Comparison of ENCODE assay signal across 14 cellular contexts in genomic region chr9:137446851-137447471, GRCh38. TPM values are rescaled to one million over a fixed set of nuclear protein-coding genes. Genes with fewer than 3 reads are reported as not detected.
DNase-seq lines count a peak whose midpoint lies in the region; ATAC-seq and TF ChIP-seq lines count a peak whose summit lies in the region.
"Had no signal": no experiment of that assay in that cellular context is flagged by ENCODE, and none has a peak within 500 bp of the region (broad histone marks: within the 10 kb centered on the region; RNA-seq: fewer than 3 reads in every experiment).

No MANE protein-coding gene starts in this region.

- peak overlapping the region; percentile 69 for H3K27ac Mint-ChIP-seq in activated CD4-positive, alpha-beta T cell treated with anti-CD3 and anti-CD28 coated beads, Interleukin-2, amount 10 ng/mL, durations not matched to agents 7 days and 5 days
- H3K27ac Mint-ChIP-seq in stimulated activated memory B cell treated with anti-CD40 and anti-IgM and Interleukin-4, amounts not matched to agents 10 μg/mL and 1 μg/mL and 100 μg/mL, for 72 hours: no peak overlapping the region

- CTCF ChIA-PET in activated CD4-positive, alpha-beta T cell treated with anti-CD3 and anti-CD28 coated beads, Interleukin-2, amount 10 ng/mL, durations not matched to agents 7 days and 5 days (lab: Charles Lee): interaction anchor here (1.3 to 1.6 kb wide), 2 partner anchors 10 to 24 kb away, joined by 4 to 5 read pairs; partner anchors contain the start of genes EXD3 and NOXA1
- CTCF ChIA-PET in RWPE1 (lab: Yijun Ruan, JAX): interaction anchor here (0.8 to 2.5 kb wide), 5 partner anchors 10 to 165 kb away, joined by 6 to 13 read pairs (median 10); partner anchors contain the start of genes EXD3, NOXA1 and NRARP

- POLR2A ChIA-PET in activated CD4-positive, alpha-beta T cell treated with anti-CD3 and anti-CD28 coated beads, Interleukin-2, amount 10 ng/mL, durations not matched to agents 7 days and 5 days (lab: Charles Lee): no interaction called here
- POLR2A ChIA-PET in RWPE1 (lab: Yijun Ruan, JAX; ENCODE audit: low non-redundant PET): no interaction called here

- H3K27me3 ChIP-seq in right cardiac atrium (ENCODE audit: control insufficient read depth, insufficient read depth): no peaks in the 10 kb centered on the region

- intact Hi-C loops in right cardiac atrium (cut with DNase I): no loop called here

- H3K4me3 Mint-ChIP-seq in activated CD4-positive, alpha-beta T cell treated with anti-CD3 and anti-CD28 coated beads, Interleukin-2, amount 10 ng/mL, durations not matched to agents 7 days and 5 days: no peak overlapping the region
- peak overlapping the region; percentile 8 for H3K4me3 Mint-ChIP-seq in stimulated activated memory B cell treated with anti-CD40 and anti-IgM and Interleukin-4, amounts not matched to agents 10 μg/mL and 1 μg/mL and 100 μg/mL, for 72 hours

- H3K27ac ChIP-seq in RWPE1 (peak overlapping the region; percentile 40), right cardiac atrium (ENCODE audit: low read length) (no peak overlapping the region)
- H3K27ac ChIP-seq: heart right ventricle had no signal

- peaks cover 26% of the 10 kb centered on the region for H3K4me1 Mint-ChIP-seq in activated CD4-positive, alpha-beta T cell treated with anti-CD3 and anti-CD28 coated beads, Interleukin-2, amount 10 ng/mL, durations not matched to agents 7 days and 5 days
- peaks cover 28% of the 10 kb centered on the region for H3K4me1 Mint-ChIP-seq in stimulated activated memory B cell treated with anti-CD40 and anti-IgM and Interleukin-4, amounts not matched to agents 10 μg/mL and 1 μg/mL and 100 μg/mL, for 72 hours

- ATAC-seq in right cardiac atrium (peak in 1 of 2 donors; percentile 5), GM21825 (IDR thresholded peaks at IDR 0.05; ENCODE audit: unreplicated experiment) (no peak)
- ATAC-seq in stimulated activated memory B cell treated with anti-CD40 and anti-IgM and Interleukin-4, amounts not matched to agents 10 μg/mL and 1 μg/mL and 100 μg/mL, for 72 hours: peak; percentile 21

- WGBS in right cardiac atrium: 73% methylated on average over 21 of the region's 21 CpGs

- no peaks in the 10 kb centered on the region for H3K9me3 Mint-ChIP-seq in activated CD4-positive, alpha-beta T cell treated with anti-CD3 and anti-CD28 coated beads, Interleukin-2, amount 10 ng/mL, durations not matched to agents 7 days and 5 days
- H3K9me3 Mint-ChIP-seq in stimulated activated memory B cell treated with anti-CD40 and anti-IgM and Interleukin-4, amounts not matched to agents 10 μg/mL and 1 μg/mL and 100 μg/mL, for 72 hours: peaks cover 2% of the 10 kb centered on the region

- peaks cover 5% of the 10 kb centered on the region for H3K36me3 Mint-ChIP-seq in activated CD4-positive, alpha-beta T cell treated with anti-CD3 and anti-CD28 coated beads, Interleukin-2, amount 10 ng/mL, durations not matched to agents 7 days and 5 days (ENCODE audit: low read depth)
- peaks cover 19% of the 10 kb centered on the region for H3K36me3 Mint-ChIP-seq in stimulated activated memory B cell treated with anti-CD40 and anti-IgM and Interleukin-4, amounts not matched to agents 10 μg/mL and 1 μg/mL and 100 μg/mL, for 72 hours

- DNase-seq in activated CD4-positive, alpha-beta T cell treated with anti-CD3 and anti-CD28 coated beads, Interleukin-2, amount 10 ng/mL, durations not matched to agents 7 days and 5 days: no peak
- no peak for DNase-seq in activated CD4-positive, alpha-beta T cell treated with anti-CD3 and anti-CD28 coated beads, Interleukin-2, amount 50 U/mL, for 1 hour
- no peak for DNase-seq in RWPE1 (ENCODE audit: low spot score)
- DNase-seq in right cardiac atrium: peak; percentile 16 to 59 (median 57)
- no peak for DNase-seq in AG08396 (ENCODE audit: low spot score)
- no peak for DNase-seq in activated T-cell treated with anti-CD3 and anti-CD28 coated beads for 4 hours
- DNase-seq: central memory CD4-positive, alpha-beta T cell; NCI-H1417 treated with DMSO at 0.1 percent for 48 hours; NCI-H524 treated with DMSO at 0.1 percent for 48 hours had no signal

- peaks cover 11% of the 10 kb centered on the region for H3K27me3 Mint-ChIP-seq in activated CD4-positive, alpha-beta T cell treated with anti-CD3 and anti-CD28 coated beads, Interleukin-2, amount 10 ng/mL, durations not matched to agents 7 days and 5 days
- peaks cover 42% of the 10 kb centered on the region for H3K27me3 Mint-ChIP-seq in stimulated activated memory B cell treated with anti-CD40 and anti-IgM and Interleukin-4, amounts not matched to agents 10 μg/mL and 1 μg/mL and 100 μg/mL, for 72 hours

- H3K9me3 ChIP-seq in right cardiac atrium (ENCODE audit: control insufficient read depth, low read length): no peaks in the 10 kb centered on the region

- H3K4me1 ChIP-seq in right cardiac atrium (ENCODE audit: control insufficient read depth, insufficient read depth, low read length): no peaks in the 10 kb centered on the region

- H3K4me3 ChIP-seq in right cardiac atrium (ENCODE audit: low read length): no peak overlapping the region
- H3K4me3 ChIP-seq: heart right ventricle had no signal

- no peak for TF ChIP-seq CTCF in RWPE1 (conservative IDR thresholded peaks at IDR 0.05; ENCODE audit: low read depth)

RNA-seq across cellular contexts. Expression of gene ENTPD8, which starts 5.8 kb away (rescaled TPM):
- total RNA-seq in activated CD4-positive, alpha-beta T cell treated with anti-CD3 and anti-CD28 coated beads, Interleukin-2, amount 10 ng/mL, durations not matched to agents 7 days and 5 days: not detected
- total RNA-seq in right cardiac atrium: not detected
- polyA plus RNA-seq in right cardiac atrium: not detected
- total RNA-seq: heart right ventricle, skeletal muscle tissue had no signal
- polyA plus RNA-seq: neural cell had no signal

RNA-seq across cellular contexts. Expression of gene NSMF, which starts 12.2 kb away (rescaled TPM):
- total RNA-seq in activated CD4-positive, alpha-beta T cell treated with anti-CD3 and anti-CD28 coated beads, Interleukin-2, amount 10 ng/mL, durations not matched to agents 7 days and 5 days: 10 to 100 TPM; 57.6 to 60.3 TPM
- 10 to 100 TPM; 12.4 to 21.5 (median 18.6) TPM for total RNA-seq in right cardiac atrium
- polyA plus RNA-seq in right cardiac atrium: 25.5 TPM

RNA-seq across cellular contexts. Expression of gene NOXA1, which starts 23.8 kb away (rescaled TPM):
- 1 to 10 TPM in 1 of 2 experiments, under 1 TPM in 1; 0.46 to 1.1 TPM for total RNA-seq in activated CD4-positive, alpha-beta T cell treated with anti-CD3 and anti-CD28 coated beads, Interleukin-2, amount 10 ng/mL, durations not matched to agents 7 days and 5 days
- total RNA-seq in right cardiac atrium: 1 to 10 TPM; 3.1 to 7.5 (median 4.5) TPM
- 4.3 TPM for polyA plus RNA-seq in right cardiac atrium

RNA-seq across cellular contexts. Expression of gene EXD3, which starts 24.0 kb away (rescaled TPM):
- 10 to 100 TPM; 10.3 to 13.2 TPM for total RNA-seq in activated CD4-positive, alpha-beta T cell treated with anti-CD3 and anti-CD28 coated beads, Interleukin-2, amount 10 ng/mL, durations not matched to agents 7 days and 5 days
- total RNA-seq in right cardiac atrium: 10 to 100 TPM in 2 of 4 donors, 1 to 10 TPM in 2; 7.9 to 13.4 (median 11.1) TPM
- polyA plus RNA-seq in right cardiac atrium: 14.6 TPM

Comparison
In these comparisons a context has a peak if more than half of its experiments do, and no peak if none do; other contexts are left out.
1. DNase-seq: peak in right cardiac atrium (3 of 3); none in activated CD4-positive, alpha-beta T cell treated with anti-CD3 and anti-CD28 coated beads, Interleukin-2, amount 10 ng/mL, durations not matched to agents 7 days and 5 days (single experiment), activated CD4-positive, alpha-beta T cell treated with anti-CD3 and anti-CD28 coated beads, Interleukin-2, amount 50 U/mL, for 1 hour (single experiment), RWPE1 (single experiment), AG08396 (single experiment) and activated T-cell treated with anti-CD3 and anti-CD28 coated beads for 4 hours (single experiment).